Comparison of ENCODE assay signal across 10 cellular contexts in genomic region chr1:193438771-193439170, GRCh38.
DNase-seq lines count a peak whose midpoint lies in the region; ATAC-seq, FAIRE-seq and TF ChIP-seq lines count a peak whose summit lies in the region.
"Had no signal": no experiment of that assay in that cellular context is flagged by ENCODE, and none has a peak within 500 bp of the region (broad histone marks: within the 10 kb centered on the region; RNA-seq: fewer than 3 reads in every experiment).

No MANE protein-coding gene starts in this region.

- in situ Hi-C loops in GM13977 (cut with MboI; ENCODE audit: low pct_unique_long_range_greater_than_20kb, low sequenced_read_pairs, unreplicated experiment): no loop called here

- H3K36me3 ChIP-seq in tibial artery (no peaks in the 10 kb centered on the region), kidney (ENCODE audit: control insufficient read depth in 1 of 2, insufficient read depth in 2 of 2, low read length in 2 of 2) (no peaks in the 10 kb centered on the region)
- H3K36me3 ChIP-seq: ascending aorta had no signal

- peak; percentile 14 for DNase-seq in GM13977 (ENCODE audit: low spot score)
- no peak for DNase-seq in tibial artery
- DNase-seq in kidney: no peak
- DNase-seq in T1000 (lab: John Stamatoyannopoulos, UW): no peak
- no peak for DNase-seq in activated gamma-delta T cell treated with Interleukin-2 at 50 U/mL for 16 hours
- DNase-seq: NCI-H510A treated with DMSO at 0.1 percent for 48 hours had no signal

- TF ChIP-seq CTCF in GM13977 (IDR thresholded peaks at IDR 0.05; ENCODE audit: extremely low read depth, insufficient read depth, missing control alignments) (no peak), tibial artery (IDR thresholded peaks at IDR 0.05) (no peak), kidney (IDR thresholded peaks at IDR 0.05; ENCODE audit: borderline replicate concordance, extremely low read depth, insufficient read depth) (no peak)

- FAIRE-seq in kidney (lab: Jason Lieb, UNC): no peak

- H3K27ac ChIP-seq in tibial artery (no peak overlapping the region), kidney (ENCODE audit: low read depth in 2 of 2, low read length in 2 of 2) (no peak overlapping the region)
- H3K27ac ChIP-seq: ascending aorta had no signal

- no peak overlapping the region for H3K4me3 ChIP-seq in tibial artery
- no peak overlapping the region for H3K4me3 ChIP-seq in kidney (ENCODE audit: low read length in 2 of 2)
- H3K4me3 ChIP-seq: ascending aorta had no signal

- H3K9ac ChIP-seq in kidney (ENCODE audit: low read length in 2 of 2): no peak overlapping the region

- intact Hi-C loops in tibial artery (cut with DNase I; ENCODE audit: low total_unique reads): no loop called here
- intact Hi-C loops in kidney (cut with DNase I): no loop called here

- H3K9me3 ChIP-seq in tibial artery: no peaks in the 10 kb centered on the region
- peaks cover under 1 to 3% of the 10 kb centered on the region in 2 donors for H3K9me3 ChIP-seq in kidney (ENCODE audit: control insufficient read depth in 1 of 2, low read length in 2 of 2)
- H3K9me3 ChIP-seq: ascending aorta had no signal

- ATAC-seq in GM19438 (IDR thresholded peaks at IDR 0.05; ENCODE audit: low read depth, unreplicated experiment): peak; percentile 56
- ATAC-seq in HG02884 (IDR thresholded peaks at IDR 0.05; ENCODE audit: unreplicated experiment): peak; percentile 81
- ATAC-seq in HG03521 (IDR thresholded peaks at IDR 0.05; ENCODE audit: unreplicated experiment): peak; percentile 77

- H3K27me3 ChIP-seq in tibial artery: no peaks in the 10 kb centered on the region
- H3K27me3 ChIP-seq: ascending aorta had no signal

- H3K4me1 ChIP-seq in tibial artery (no peaks in the 10 kb centered on the region), kidney (ENCODE audit: control insufficient read depth in 1 of 2, insufficient read depth in 1 of 2, low read depth in 1 of 2, low read length in 2 of 2) (no peaks in the 10 kb centered on the region)
- H3K4me1 ChIP-seq: ascending aorta had no signal
